11 cellular contexts compared by ENCODE assay signal in the genomic region with DNA sequence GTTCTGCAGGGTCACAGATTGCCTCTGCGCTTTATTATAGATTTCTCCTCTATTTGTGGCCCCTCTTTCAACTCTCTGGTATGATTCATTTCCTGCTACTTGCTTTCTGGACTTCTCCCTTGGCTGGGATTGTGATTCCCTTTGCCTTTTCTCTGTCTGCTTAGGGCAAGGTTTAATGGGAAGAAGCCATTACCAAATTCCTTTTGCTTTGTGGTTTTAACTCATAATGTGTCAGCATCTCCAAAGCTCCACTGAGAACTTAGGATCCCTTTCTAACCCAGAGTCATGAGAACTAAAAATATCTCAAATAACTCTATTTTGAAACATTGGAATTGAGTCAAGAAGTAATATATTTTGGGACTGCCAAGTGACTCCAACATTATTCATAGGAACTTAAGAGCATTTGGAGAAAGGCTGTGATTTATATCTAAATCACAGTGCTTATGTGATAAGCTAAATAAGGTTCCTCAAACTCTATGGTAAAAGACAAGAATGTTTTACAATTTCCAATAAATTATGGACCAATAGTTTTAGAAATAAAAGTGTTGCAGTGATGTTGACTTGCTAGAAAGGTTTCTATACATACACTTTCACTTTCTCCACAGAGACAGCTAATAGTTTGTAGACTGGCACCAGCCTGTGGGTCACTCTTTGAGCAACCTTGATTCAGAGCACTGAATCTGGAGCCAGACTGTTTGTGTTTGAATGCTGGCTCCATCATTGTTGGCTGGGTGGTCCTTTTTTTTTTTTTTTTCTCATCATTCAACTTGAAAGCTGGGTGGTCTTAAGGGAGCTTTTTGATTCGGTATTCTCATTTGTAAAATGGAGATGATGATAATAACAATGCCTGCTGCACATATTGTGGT.
A peak's percentile ranks its signal among the peaks of the same experiment; 100 is the strongest.
DNase-seq lines count a peak whose midpoint lies in the region; ATAC-seq and TF ChIP-seq lines count a peak whose summit lies in the region.
"Had no signal": no experiment of that assay in that cellular context is flagged by ENCODE, and none has a peak within 500 bp of the region (broad histone marks: within the 10 kb centered on the region; RNA-seq: fewer than 3 reads in every experiment).

No MANE protein-coding gene starts in this region.

- ATAC-seq in psoas muscle, result peak; percentile 67 to 80 (median 74)

- DNase-seq in ELR (ENCODE audit: low read depth), result peak; percentile 99
- peak; percentile 75 to 95 for DNase-seq in SJSA1 (ENCODE audit: low read depth in 1 of 2, low spot score in 2 of 2)
- DNase-seq in fibroblast of the aortic adventitia (ENCODE audit: low read depth), result peak; percentile 100
- DNase-seq in psoas muscle, result no peak
- no peak for DNase-seq in globus pallidus (ENCODE audit: low spot score)
- no peak for DNase-seq in WERI-Rb-1
- DNase-seq in SHP77 treated with DMSO at 0.1 percent for 48 hours (lab: John Stamatoyannopoulos, UW), result no peak
- no peak for DNase-seq in activated T-cell treated with anti-CD3 and anti-CD28 coated beads, Interleukin-2, amount 50 U/mL, for 1 hour
- DNase-seq: activated CD4-positive, alpha-beta T cell treated with anti-CD3 and anti-CD28 coated beads, Interleukin-2, amount 50 U/mL, for 1 hour; activated naive CD8-positive, alpha-beta T cell treated with anti-CD3 and anti-CD28 coated beads, Interleukin-2, amount 10 ng/mL, durations not matched to agents 7 days and 5 days; DMS79 had no signal

- H3K9me3 ChIP-seq in SJSA1 (replicated peaks) (no peaks in the 10 kb centered on the region; the same call in 1 of the 2 replicates), psoas muscle (no peaks in the 10 kb centered on the region), WERI-Rb-1 (ENCODE audit: severe bottlenecking) (no peaks in the 10 kb centered on the region)

- H3K4me1 ChIP-seq in SJSA1 (replicated peaks), result peaks cover 29% of the 10 kb centered on the region
- peaks cover 24% of the 10 kb centered on the region for H3K4me1 ChIP-seq in psoas muscle

- H3K36me3 ChIP-seq in SJSA1 (no peaks in the 10 kb centered on the region), psoas muscle (ENCODE audit: insufficient read depth in 1 of 2, low read depth in 1 of 2) (no peaks in the 10 kb centered on the region), WERI-Rb-1 (no peaks in the 10 kb centered on the region)

- H3K4me3 ChIP-seq in SJSA1, result no peak overlapping the region
- no peak overlapping the region for H3K4me3 ChIP-seq in fibroblast of the aortic adventitia (ENCODE audit: low read depth, low read length)
- no peak overlapping the region for H3K4me3 ChIP-seq in psoas muscle
- no peak overlapping the region for H3K4me3 ChIP-seq in WERI-Rb-1 (ENCODE audit: low read depth, low read length)

- TF ChIP-seq CTCF in fibroblast of the aortic adventitia (IDR thresholded peaks at IDR 0.05; ENCODE audit: insufficient read depth, low read length) (no peak), psoas muscle (IDR thresholded peaks at IDR 0.05) (no peak), WERI-Rb-1 (IDR thresholded peaks at IDR 0.05; ENCODE audit: low read depth, low read length) (no peak)

- H3K27me3 ChIP-seq in SJSA1 (replicated peaks) (no peaks in the 10 kb centered on the region), psoas muscle (ENCODE audit: insufficient read depth in 3 of 3, low read length in 2 of 3) (no peaks in the 10 kb centered on the region), WERI-Rb-1 (ENCODE audit: insufficient read depth, low read depth, severe bottlenecking) (no peaks in the 10 kb centered on the region)

- WGBS in psoas muscle, 3 donors, result 53 to 68% (median 66%) methylated on average over 2 of the region's 2 CpGs

- peak overlapping the region; percentile 87 for H3K27ac ChIP-seq in SJSA1
- H3K27ac ChIP-seq in psoas muscle, result peak overlapping the region; percentile 54
- no peak overlapping the region for H3K27ac ChIP-seq in WERI-Rb-1

- intact Hi-C loops in psoas muscle (cut with DNase I), result loop anchor here in 1 of 2 donors (5.0 kb wide), 1 partner anchor 89 kb away; no protein-coding TSS in a partner anchor

Comparison
In these comparisons a context has a peak if more than half of its experiments do, and no peak if none do; other contexts are left out.
1. DNase-seq: peak in ELR (single experiment), SJSA1 (2 of 2) and fibroblast of the aortic adventitia (single experiment); none in psoas muscle (0 of 2), globus pallidus (single experiment), WERI-Rb-1 (single experiment), SHP77 treated with DMSO at 0.1 percent for 48 hours (single experiment) and activated T-cell treated with anti-CD3 and anti-CD28 coated beads, Interleukin-2, amount 50 U/mL, for 1 hour (single experiment).